In the genomic region with DNA sequence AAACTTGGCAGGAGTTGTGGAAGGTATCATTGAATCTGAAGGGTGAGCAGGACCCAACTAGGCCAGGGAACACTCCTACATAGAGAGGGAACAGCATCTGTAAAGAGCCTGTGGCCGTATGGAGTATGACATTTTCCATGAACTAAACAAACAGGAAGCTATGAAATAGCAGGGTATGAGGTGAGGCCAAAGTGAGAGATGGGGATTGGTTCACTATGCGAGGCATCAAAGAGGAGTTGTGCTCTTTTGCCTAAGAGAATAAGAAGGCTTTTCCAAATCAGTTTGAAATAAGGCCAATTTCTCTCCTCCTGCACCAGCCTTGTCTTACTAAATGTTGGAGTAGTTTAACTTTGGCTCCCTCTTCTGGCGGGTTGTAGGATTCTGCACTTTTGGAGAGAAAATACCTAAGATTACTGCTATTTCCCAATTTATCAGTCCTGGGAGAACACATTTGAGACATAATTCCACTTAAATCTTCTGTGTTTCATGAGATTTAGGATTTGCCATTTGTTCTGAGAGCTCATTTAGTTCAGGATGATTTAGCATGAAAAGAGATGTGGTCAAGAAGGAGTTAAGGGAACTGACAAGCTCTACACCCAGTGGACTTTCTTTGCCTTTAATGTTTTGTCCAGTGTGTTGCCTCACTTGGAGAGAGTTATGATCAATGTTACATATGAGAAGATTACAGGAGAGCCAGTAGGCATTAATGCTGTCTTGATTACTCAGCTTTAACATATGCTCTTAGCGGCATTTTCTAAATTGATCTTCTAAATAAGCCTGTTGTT, we compare ENCODE assay signal across 8 cellular contexts. TPM values are rescaled to one million over a fixed set of nuclear protein-coding genes. Genes with fewer than 3 reads are reported as not detected.
DNase-seq lines count a peak whose midpoint lies in the region; ATAC-seq and TF ChIP-seq lines count a peak whose summit lies in the region.

No MANE protein-coding gene starts in this region.

- H3K27me3 ChIP-seq in PC-9 (ENCODE audit: insufficient read depth, low read depth) = peaks cover 61% of the 10 kb centered on the region

- no TSS peak for BruUV-seq in PC-9 (replicated peaks; lab: Mats Ljungman, UMichigan)

- no peak overlapping the region for H3K4me2 ChIP-seq in PC-9

- peak; percentile 75 for TF ChIP-seq CTCF in PC-9 (conservative IDR thresholded peaks at IDR 0.05)
- peak; percentile 83 for TF ChIP-seq CTCF in progenitor cell of endocrine pancreas (IDR thresholded peaks at IDR 0.05; ENCODE audit: unreplicated experiment)

- H2AFZ ChIP-seq in PC-9 = no peak overlapping the region

- H3K9me3 ChIP-seq in PC-9 (ENCODE audit: insufficient read depth, low read depth) = no peaks in the 10 kb centered on the region

- POLR2A ChIA-PET in PC-9 (lab: Charles Lee; ENCODE audit: unreplicated experiment) = no interaction called here

- H3K9me2 ChIP-seq in PC-9 (ENCODE audit: insufficient read depth) = no peaks in the 10 kb centered on the region

- intact Hi-C loops in PC-9 (cut with micrococcal nuclease; ENCODE audit: unreplicated experiment) = loop anchor here (2.0 to 10.0 kb wide), 2 partner anchors 471 to 679 kb away; no protein-coding TSS in a partner anchor

- no peak overlapping the region for H3K4me3 ChIP-seq in PC-9

- no peaks in the 10 kb centered on the region for H4K20me1 ChIP-seq in PC-9 (ENCODE audit: insufficient read depth)

- peaks cover 46% of the 10 kb centered on the region for H3K4me1 Mint-ChIP-seq in activated naive CD4-positive, alpha-beta T cell treated with anti-CD3 and anti-CD28 coated beads, Interleukin-2, amount 50 U/mL, for 24 hours
- H3K4me1 Mint-ChIP-seq in progenitor cell of endocrine pancreas (ENCODE audit: low read depth) = peaks cover 5% of the 10 kb centered on the region

- H3K27ac ChIP-seq in PC-9 = no peak overlapping the region

- DNase-seq in DMS53 (lab: John Stamatoyannopoulos, UW) (peak; percentile 73), KBM-7 (peak; percentile 75), PC-9 (peak; percentile 26 to 37), glomerular visceral epithelial cell (ENCODE audit: extremely low spot score) (peak; percentile 67), progenitor cell of endocrine pancreas (ENCODE audit: low spot score, unreplicated experiment) (no peak)

- H3F3A ChIP-seq in PC-9 (ENCODE audit: insufficient read depth, low read depth) = no peaks in the 10 kb centered on the region

- H3K4me1 ChIP-seq in PC-9 (replicated peaks; ENCODE audit: insufficient read depth) = no peaks in the 10 kb centered on the region

- ATAC-seq in GM18858 (IDR thresholded peaks at IDR 0.05; ENCODE audit: unreplicated experiment) (no peak), GM18868 (IDR thresholded peaks at IDR 0.05; ENCODE audit: unreplicated experiment) (no peak)

- no peaks in the 10 kb centered on the region for H3K27me3 Mint-ChIP-seq in activated naive CD4-positive, alpha-beta T cell treated with anti-CD3 and anti-CD28 coated beads, Interleukin-2, amount 50 U/mL, for 24 hours
- H3K27me3 Mint-ChIP-seq in progenitor cell of endocrine pancreas = no peaks in the 10 kb centered on the region

- H3K79me2 ChIP-seq in PC-9 (ENCODE audit: low read depth) = no peaks in the 10 kb centered on the region

- no peaks in the 10 kb centered on the region for H3K9me3 Mint-ChIP-seq in activated naive CD4-positive, alpha-beta T cell treated with anti-CD3 and anti-CD28 coated beads, Interleukin-2, amount 50 U/mL, for 24 hours
- H3K9me3 Mint-ChIP-seq in progenitor cell of endocrine pancreas (ENCODE audit: low read depth) = no peaks in the 10 kb centered on the region

- no peak overlapping the region for H3K4me3 Mint-ChIP-seq in activated naive CD4-positive, alpha-beta T cell treated with anti-CD3 and anti-CD28 coated beads, Interleukin-2, amount 50 U/mL, for 24 hours
- H3K4me3 Mint-ChIP-seq in progenitor cell of endocrine pancreas (ENCODE audit: low read depth) = no peak overlapping the region

- peak overlapping the region; percentile 18 for H3K27ac Mint-ChIP-seq in activated naive CD4-positive, alpha-beta T cell treated with anti-CD3 and anti-CD28 coated beads, Interleukin-2, amount 50 U/mL, for 24 hours
- H3K27ac Mint-ChIP-seq in progenitor cell of endocrine pancreas = no peak overlapping the region

- no peaks in the 10 kb centered on the region for H3K36me3 ChIP-seq in PC-9 (ENCODE audit: low read depth)

- H3K36me3 Mint-ChIP-seq in activated naive CD4-positive, alpha-beta T cell treated with anti-CD3 and anti-CD28 coated beads, Interleukin-2, amount 50 U/mL, for 24 hours = no peaks in the 10 kb centered on the region
- H3K36me3 Mint-ChIP-seq in progenitor cell of endocrine pancreas (ENCODE audit: insufficient read depth) = no peaks in the 10 kb centered on the region

- CTCF ChIA-PET in PC-9 (lab: Charles Lee) = interaction anchor here (0.7 to 2.6 kb wide), 3 partner anchors 471 to 937 kb away, joined by 3 to 11 read pairs (median 5); no protein-coding TSS in a partner anchor

- in situ Hi-C loops in KBM-7 (cut with MboI; ENCODE audit: low pct_unique_long_range_greater_than_20kb, low sequenced_read_pairs) = no loop called here

RNA-seq across cellular contexts. Expression of a gene that starts 55.4 kb away (rescaled TPM):
- total RNA-seq in PC-9 (2021) (0.37 TPM in 1 of 2 replicates, not detected in the other), progenitor cell of endocrine pancreas (37.4 and 38.3 TPM in 2 replicates)

Comparison
In these comparisons a context has a peak if more than half of its experiments do, and no peak if none do; other contexts are left out.
1. RNA of a gene that starts 55.4 kb away (total RNA-seq): 37.4 to 38.3 TPM in progenitor cell of endocrine pancreas; 0.37 TPM in PC-9; every median in the first group is over 10 times any median in the second.